Comparison of ENCODE assay signal across 17 cellular contexts in the genomic region with DNA sequence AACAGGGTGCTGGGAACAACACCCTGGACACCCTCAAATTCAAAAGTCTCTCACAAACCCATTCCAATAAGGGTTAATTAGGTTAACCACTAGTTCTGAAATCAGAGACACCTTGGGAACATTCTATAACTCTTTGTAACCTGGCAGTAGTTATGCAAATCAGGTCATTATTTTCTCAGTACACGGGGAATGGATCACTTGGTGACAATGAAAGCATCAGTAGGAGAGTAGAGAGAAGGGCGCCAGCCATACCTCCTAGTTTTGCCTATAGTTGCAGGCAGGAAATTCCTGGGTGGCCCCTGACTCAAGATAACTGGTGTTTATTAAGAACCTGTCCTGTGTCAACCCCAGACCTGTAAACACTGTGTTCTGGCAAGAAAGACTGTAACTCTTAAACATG.
"Had no signal": no experiment of that assay in that cellular context is flagged by ENCODE, and none has a peak within 500 bp of the region (broad histone marks: within the 10 kb centered on the region; RNA-seq: fewer than 3 reads in every experiment).

No MANE protein-coding gene starts in this region.

- H3K4me3 Mint-ChIP-seq: effector memory CD8-positive, alpha-beta T cell; naive thymus-derived CD8-positive, alpha-beta T cell; nephron progenitor cell had no signal

- H3K27ac ChIP-seq: coronary artery, neutrophil, pancreas, right lobe of liver, stomach, thyroid gland, vagina had no signal

- H3K4me3 ChIP-seq: coronary artery, right lobe of liver, stomach, thyroid gland, vagina had no signal

- H3K27ac Mint-ChIP-seq: nephron progenitor cell had no signal

- H3K9me3 Mint-ChIP-seq: effector memory CD8-positive, alpha-beta T cell; naive thymus-derived CD8-positive, alpha-beta T cell had no signal

- H3K36me3 Mint-ChIP-seq: naive thymus-derived CD8-positive, alpha-beta T cell had no signal

- H3K9me3 ChIP-seq: neutrophil, pancreas, right lobe of liver, stomach, thyroid gland, vagina had no signal

- ATAC-seq: effector memory CD8-positive, alpha-beta T cell; left ventricle myocardium superior; pancreas; right lobe of liver had no signal

- H3K27me3 ChIP-seq: pancreas, right lobe of liver, stomach, thyroid gland, vagina had no signal

- DNase-seq: dermis blood vessel endothelial cell; effector memory CD8-positive, alpha-beta T cell; left ventricle myocardium superior; mesendoderm; nephron progenitor cell; small intestine; stimulated activated CD4-positive, alpha-beta T cell treated with anti-CD3 and anti-CD28 coated beads, Interleukin-15, amount 100 ng/mL, for 24 hours; stimulated activated CD4-positive, alpha-beta T cell treated with anti-CD3 and anti-CD28 coated beads, Interleukin-2, amount 100 ng/mL, for 48 hours; stomach; thyroid gland; trophoblast cell had no signal

- H3K36me3 ChIP-seq: neutrophil, pancreas, right lobe of liver, stomach, thyroid gland, vagina had no signal

- H3K4me1 ChIP-seq: right lobe of liver had no signal
